ENCODE assay signal across 21 cellular contexts in genomic region chr12:78241472-78241871, GRCh38.
A peak's percentile ranks its signal among the peaks of the same experiment; 100 is the strongest.
DNase-seq lines count a peak whose midpoint lies in the region; ATAC-seq lines count a peak whose summit lies in the region.
"Had no signal": no experiment of that assay in that cellular context is flagged by ENCODE, and none has a peak within 500 bp of the region (broad histone marks: within the 10 kb centered on the region; RNA-seq: fewer than 3 reads in every experiment).

No MANE protein-coding gene starts in this region.

- in situ Hi-C loops in G401 (cut with HindIII; ENCODE audit: low sequenced_read_pairs): no loop called here

- DNase-seq in G401 (ENCODE audit: low spot score): peak; percentile 80
- DNase-seq in NCI-H1436 (lab: John Stamatoyannopoulos, UW): peak; percentile 43
- peak; percentile 98 for DNase-seq in NCI-H345 (lab: John Stamatoyannopoulos, UW)
- peak; percentile 74 for DNase-seq in cerebellar cortex (ENCODE audit: low spot score)
- DNase-seq in NK-92 (lab: John Stamatoyannopoulos, UW; ENCODE audit: unreplicated experiment): no peak
- DNase-seq in GOT3 (lab: John Stamatoyannopoulos, UW): no peak
- DNase-seq in LoVo (ENCODE audit: low spot score): no peak
- DNase-seq: activated CD4-positive, alpha-beta T cell treated with anti-CD3 and anti-CD28 coated beads, Interleukin-2, amount 10 ng/mL, durations not matched to agents 24 days and 14 days; activated CD8-positive, alpha-beta memory T cell treated with anti-CD3 and anti-CD28 coated beads, Interleukin-2, amount 10 ng/mL, durations not matched to agents 7 days and 5 days; activated naive CD4-positive, alpha-beta T cell treated with Interleukin-2 at 50 U/mL for 16 hours; activated T-cell treated with anti-CD3 and anti-CD28 coated beads, Interleukin-2, amount 50 U/mL, for 72 hours; adrenal gland; brain microvascular endothelial cell; effector memory CD8-positive, alpha-beta T cell; left colon; NCI-H226; stimulated activated naive CD8-positive, alpha-beta T cell treated with anti-CD3 and anti-CD28 coated beads, Interleukin-15, amount 100 ng/mL, for 72 hours; tibial artery had no signal

- ATAC-seq in GM19351 (IDR thresholded peaks at IDR 0.05; ENCODE audit: unreplicated experiment): no peak
- ATAC-seq: activated CD8-positive, alpha-beta memory T cell treated with anti-CD3 and anti-CD28 coated beads, Interleukin-2, amount 10 ng/mL, durations not matched to agents 7 days and 5 days; activated T-cell treated with anti-CD3 and anti-CD28 coated beads, Interleukin-2, amount 50 U/mL, for 72 hours; effector memory CD8-positive, alpha-beta T cell; left colon; sciatic nerve; SK-N-SH treated with all-trans-retinoic acid at 6 μM for 48 hours; stimulated activated naive CD8-positive, alpha-beta T cell treated with anti-CD3 and anti-CD28 coated beads, Interleukin-15, amount 100 ng/mL, for 72 hours had no signal

Comparison
In these comparisons a context has a peak if more than half of its experiments do, and no peak if none do; other contexts are left out.
1. DNase-seq: peak in G401 (single experiment), NCI-H1436 (single experiment), NCI-H345 (single experiment) and cerebellar cortex (single experiment); none in NK-92 (single experiment), GOT3 (single experiment) and LoVo (single experiment).